Comparison of ENCODE assay signal across 8 cellular contexts in genomic region chr1:9823943-9824701, GRCh38. TPM values are rescaled to one million over a fixed set of nuclear protein-coding genes. Genes with fewer than 3 reads are reported as not detected.
A peak's percentile ranks its signal among the peaks of the same experiment; 100 is the strongest.
DNase-seq lines count a peak whose midpoint lies in the region; ATAC-seq and TF ChIP-seq lines count a peak whose summit lies in the region.

TSS of gene CLSTN1 (minus strand) at chr1:9823965. CDS start at chr1:9823733, 232 bp downstream.

- DNase-seq in GM13976 (ENCODE audit: low spot score), result peak; percentile 97
- DNase-seq in NCI-H446 treated with DMSO at 0.1 percent for 48 hours (lab: John Stamatoyannopoulos, UW), result peak; percentile 66
- peak; percentile 96 for DNase-seq in activated CD4-positive, alpha-beta T cell treated with anti-CD3 and anti-CD28 coated beads, Interleukin-2, amount 10 ng/mL, durations not matched to agents 24 days and 14 days
- peak; percentile 94 for DNase-seq in colonic mucosa
- peak; percentile 89 to 95 for DNase-seq in left colon
- DNase-seq in stimulated activated CD4-positive, alpha-beta T cell treated with anti-CD3 and anti-CD28 coated beads, Interleukin-1b, Interleukin-23, amount 100 ng/mL, for 24 hours (ENCODE audit: low read depth in 4 of 4, low spot score in 1 of 4), result peak; percentile 79 to 86 (median 83)

- ATAC-seq in HG03045 (IDR thresholded peaks at IDR 0.05; ENCODE audit: unreplicated experiment), result peak; percentile 66
- peak; percentile 53 for ATAC-seq in left colon
- no peak for ATAC-seq in HG02870 (IDR thresholded peaks at IDR 0.05; ENCODE audit: unreplicated experiment)

- H3K36me3 Mint-ChIP-seq in activated CD4-positive, alpha-beta T cell treated with anti-CD3 and anti-CD28 coated beads, Interleukin-2, amount 10 ng/mL, durations not matched to agents 24 days and 14 days (ENCODE audit: low read depth), result peaks cover 7% of the 10 kb centered on the region

- TF ChIP-seq CTCF in GM13976 (IDR thresholded peaks at IDR 0.05; ENCODE audit: borderline replicate concordance, control extremely low read depth, extremely low read depth, insufficient read depth, missing control alignments), result no peak
- no peak for TF ChIP-seq CTCF in colonic mucosa (IDR thresholded peaks at IDR 0.05)

- H3K4me1 Mint-ChIP-seq in activated CD4-positive, alpha-beta T cell treated with anti-CD3 and anti-CD28 coated beads, Interleukin-2, amount 10 ng/mL, durations not matched to agents 24 days and 14 days, result peaks cover 35% of the 10 kb centered on the region

- peak within 1 kb of the TSS; percentile 97 for H3K27ac ChIP-seq in colonic mucosa

- H3K27me3 ChIP-seq in colonic mucosa, result no peaks in the 10 kb centered on the region

- in situ Hi-C loops in GM13976 (cut with MboI; ENCODE audit: low sequenced_read_pairs, unreplicated experiment), result no loop called here

- intact Hi-C loops in activated CD4-positive, alpha-beta T cell treated with anti-CD3 and anti-CD28 coated beads, Interleukin-2, amount 10 ng/mL, durations not matched to agents 24 days and 14 days (cut with micrococcal nuclease), result loop anchor here (1.0 to 10.0 kb wide), 6 partner anchors 23 to 871 kb away; no protein-coding TSS in a partner anchor
- intact Hi-C loops in colonic mucosa (cut with DNase I) (no loop called here), left colon (cut with DNase I, micrococcal nuclease) (no loop called here)

- no peaks in the 10 kb centered on the region for H3K36me3 ChIP-seq in colonic mucosa

- H3K9ac ChIP-seq in colonic mucosa (ENCODE audit: low read depth in 2 of 2, low read length in 2 of 2), result peak within 1 kb of the TSS; percentile 93 to 96

- H3K4me3 ChIP-seq in colonic mucosa, result peak within 1 kb of the TSS; percentile 86

- peak within 1 kb of the TSS; percentile 92 for H3K4me3 Mint-ChIP-seq in activated CD4-positive, alpha-beta T cell treated with anti-CD3 and anti-CD28 coated beads, Interleukin-2, amount 10 ng/mL, durations not matched to agents 24 days and 14 days

- H3K9me3 ChIP-seq in colonic mucosa, result no peaks in the 10 kb centered on the region

- H3K9me3 Mint-ChIP-seq in activated CD4-positive, alpha-beta T cell treated with anti-CD3 and anti-CD28 coated beads, Interleukin-2, amount 10 ng/mL, durations not matched to agents 24 days and 14 days, result no peaks in the 10 kb centered on the region

- peaks cover 18% of the 10 kb centered on the region for H3K4me1 ChIP-seq in colonic mucosa

- peaks cover 6% of the 10 kb centered on the region for H3K27me3 Mint-ChIP-seq in activated CD4-positive, alpha-beta T cell treated with anti-CD3 and anti-CD28 coated beads, Interleukin-2, amount 10 ng/mL, durations not matched to agents 24 days and 14 days

- peak within 1 kb of the TSS; percentile 82 for H3K27ac Mint-ChIP-seq in activated CD4-positive, alpha-beta T cell treated with anti-CD3 and anti-CD28 coated beads, Interleukin-2, amount 10 ng/mL, durations not matched to agents 24 days and 14 days

RNA-seq across cellular contexts. Expression of gene CLSTN1, which starts in this region (rescaled TPM):
- 42.1 and 43.8 TPM in 2 replicates for total RNA-seq in activated CD4-positive, alpha-beta T cell treated with anti-CD3 and anti-CD28 coated beads, Interleukin-2, amount 10 ng/mL, durations not matched to agents 24 days and 14 days
- 100 to 1,000 TPM; 215 to 226 TPM for total RNA-seq in colonic mucosa
- total RNA-seq in left colon, result 100 to 1,000 TPM; 235 to 251 TPM
